23 cellular contexts compared by ENCODE assay signal in genomic region chr19:29143183-29143582, GRCh38.
"Had no signal": no experiment of that assay in that cellular context is flagged by ENCODE, and none has a peak within 500 bp of the region (broad histone marks: within the 10 kb centered on the region; RNA-seq: fewer than 3 reads in every experiment).

No MANE protein-coding gene starts in this region.

- H3K4me3 ChIP-seq: coronary artery, dorsolateral prefrontal cortex, esophagus squamous epithelium, gastrocnemius medialis, heart right ventricle, left lung, lower lobe of right lung, mucosa of descending colon had no signal

- H3K27ac ChIP-seq: coronary artery, dorsolateral prefrontal cortex, esophagus squamous epithelium, gastrocnemius medialis, heart right ventricle, left lung, lower lobe of right lung had no signal

- ATAC-seq: gastrocnemius medialis, heart right ventricle, left cardiac atrium, left lung, left ventricle myocardium superior, lower lobe of right lung, mucosa of descending colon had no signal

- FAIRE-seq: colon, endothelial cell of umbilical vein, islet of Langerhans, keratinocyte had no signal

- H3K36me3 ChIP-seq: esophagus squamous epithelium, gastrocnemius medialis, heart right ventricle, left lung, lower lobe of right lung had no signal

- DNase-seq: dermis blood vessel endothelial cell; dorsolateral prefrontal cortex; effector CD4-positive, alpha-beta T cell; effector memory CD4-positive, alpha-beta T cell; esophagus squamous epithelium; foreskin fibroblast; foreskin melanocyte; gastrocnemius medialis; glutamatergic neuron; head of caudate nucleus; heart right ventricle; hippocampal formation; left cardiac atrium; left lung; left ventricle myocardium superior; lower lobe of right lung; mesenchymal stem cell; mucosa of descending colon had no signal

- H3K27me3 ChIP-seq: esophagus squamous epithelium had no signal

- H3K4me1 ChIP-seq: esophagus squamous epithelium, gastrocnemius medialis, heart right ventricle, left lung, lower lobe of right lung had no signal
